7 cellular contexts compared by ENCODE assay signal in the genomic region with DNA sequence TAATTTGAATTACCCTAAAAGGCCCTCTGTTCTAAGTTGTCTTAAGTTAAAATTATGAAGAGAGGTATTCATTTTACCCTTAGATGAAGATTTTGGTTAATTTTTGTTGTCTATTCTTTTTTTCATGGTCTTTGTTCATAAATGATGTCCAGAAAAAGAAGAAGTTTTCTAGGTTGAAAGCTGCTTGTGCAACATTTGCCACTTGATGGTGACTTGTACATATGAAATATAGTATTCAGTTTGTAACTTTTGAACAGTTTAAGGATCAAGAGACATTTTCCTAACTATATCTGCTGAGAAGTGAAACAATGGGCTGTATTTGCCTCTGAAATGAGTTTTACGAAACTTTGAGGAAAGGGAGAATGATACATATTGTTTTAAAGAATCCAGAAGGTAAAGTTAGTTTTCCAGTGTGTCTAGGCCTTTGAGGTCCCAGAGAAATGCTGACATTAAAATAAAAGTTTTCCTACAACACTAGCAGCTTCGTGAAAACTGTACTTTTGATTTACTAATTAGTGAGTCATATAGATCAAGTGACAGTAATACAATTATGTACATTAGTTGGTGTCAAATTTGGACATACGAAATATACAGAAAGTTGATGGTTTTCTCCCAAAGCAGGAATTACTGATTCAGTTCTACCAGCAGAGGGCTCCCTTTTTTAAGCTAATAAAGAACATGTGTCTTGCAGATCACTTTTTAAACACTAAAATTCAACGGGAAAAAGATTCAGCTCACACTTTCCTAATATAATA.
DNase-seq lines count a peak whose midpoint lies in the region; ATAC-seq and TF ChIP-seq lines count a peak whose summit lies in the region.

No MANE protein-coding gene starts in this region.

- H3K9me3 Mint-ChIP-seq in nephron: no peaks in the 10 kb centered on the region

- peaks cover 63% of the 10 kb centered on the region for H3K4me1 Mint-ChIP-seq in nephron

- no peak overlapping the region for H3K27ac ChIP-seq in SJCRH30
- H3K27ac ChIP-seq in effector memory CD4-positive, alpha-beta T cell (ENCODE audit: insufficient read depth, low read length, poor library complexity, severe bottlenecking): peak overlapping the region; percentile 38

- peak; percentile 78 to 91 (median 83) for TF ChIP-seq CTCF in nephron (IDR thresholded peaks at IDR 0.05; ENCODE audit: unreplicated experiment in 3 of 3)

- peaks cover 24% of the 10 kb centered on the region for H3K36me3 Mint-ChIP-seq in nephron (ENCODE audit: low read depth)

- DNase-seq in Caki2 (ENCODE audit: low read depth) (peak; percentile 59), HCEC 1CT (peak; percentile 61), SJCRH30 (peak; percentile 18 to 79)
- DNase-seq in effector memory CD4-positive, alpha-beta T cell: no peak
- no peak for DNase-seq in activated naive CD4-positive, alpha-beta T cell treated with anti-CD3 and anti-CD28 coated beads, Interleukin-2, amount 50 U/mL, for 16 hours

- in situ Hi-C loops in Caki2 (cut with HindIII; ENCODE audit: low pct_unique_long_range_greater_than_20kb, low sequenced_read_pairs): no loop called here

- H3K27me3 ChIP-seq in SJCRH30: no peaks in the 10 kb centered on the region
- no peaks in the 10 kb centered on the region for H3K27me3 ChIP-seq in effector memory CD4-positive, alpha-beta T cell (replicated peaks; ENCODE audit: control insufficient read depth, insufficient read depth, low read length, poor library complexity, severe bottlenecking)

- no peaks in the 10 kb centered on the region for H3K9me3 ChIP-seq in SJCRH30 (replicated peaks)
- no peaks in the 10 kb centered on the region for H3K9me3 ChIP-seq in effector memory CD4-positive, alpha-beta T cell (ENCODE audit: control insufficient read depth, low read length)

- H3K4me3 ChIP-seq in SJCRH30: no peak overlapping the region
- H3K4me3 ChIP-seq in effector memory CD4-positive, alpha-beta T cell (ENCODE audit: insufficient read depth, low read depth, low read length, poor library complexity, severe bottlenecking): peak overlapping the region; percentile 19

- peaks cover 11% of the 10 kb centered on the region; the same call in 1 of the 2 replicates for H3K4me1 ChIP-seq in SJCRH30
- H3K4me1 ChIP-seq in effector memory CD4-positive, alpha-beta T cell (ENCODE audit: control insufficient read depth, insufficient read depth, low read length, poor library complexity, severe bottlenecking): peaks cover 66% of the 10 kb centered on the region

- peak overlapping the region; percentile 97 to 100 (median 99) for H3K27ac Mint-ChIP-seq in nephron

- no peaks in the 10 kb centered on the region for H3K27me3 Mint-ChIP-seq in nephron (ENCODE audit: low read depth)

- no peak for ATAC-seq in HG02970 (IDR thresholded peaks at IDR 0.05; ENCODE audit: low FRiP score, unreplicated experiment)

- peak overlapping the region; percentile 23 to 65 (median 42) for H3K4me3 Mint-ChIP-seq in nephron

- no peaks in the 10 kb centered on the region; the same call in none of the 2 replicates for H3K36me3 ChIP-seq in SJCRH30
- H3K36me3 ChIP-seq in effector memory CD4-positive, alpha-beta T cell (ENCODE audit: control insufficient read depth, insufficient read depth, low read length): peaks cover 7% of the 10 kb centered on the region

Comparison
In these comparisons a context has a peak if more than half of its experiments do, and no peak if none do; other contexts are left out.
1. DNase-seq: peak in Caki2 (single experiment), HCEC 1CT (single experiment) and SJCRH30 (2 of 2); none in effector memory CD4-positive, alpha-beta T cell (0 of 3) and activated naive CD4-positive, alpha-beta T cell treated with anti-CD3 and anti-CD28 coated beads, Interleukin-2, amount 50 U/mL, for 16 hours (single experiment).